Comparison of ENCODE assay signal across 7 cellular contexts in genomic region chr11:92881940-92882339, GRCh38.
"Had no signal": no experiment of that assay in that cellular context is flagged by ENCODE, and none has a peak within 500 bp of the region (broad histone marks: within the 10 kb centered on the region; RNA-seq: fewer than 3 reads in every experiment).

No MANE protein-coding gene starts in this region.

- ATAC-seq: HCT116, K562 had no signal

- H3K27ac ChIP-seq: GM23248 had no signal

- DNase-seq: GM23248, GOT3, H7, HFFc6, IMR-90 had no signal
